Comparison of ENCODE assay signal across 10 cellular contexts in genomic region chr4:176902710-176903323, GRCh38.
A peak's percentile ranks its signal among the peaks of the same experiment; 100 is the strongest.
DNase-seq lines count a peak whose midpoint lies in the region; ATAC-seq, FAIRE-seq and TF ChIP-seq lines count a peak whose summit lies in the region.
"Had no signal": no experiment of that assay in that cellular context is flagged by ENCODE, and none has a peak within 500 bp of the region (broad histone marks: within the 10 kb centered on the region; RNA-seq: fewer than 3 reads in every experiment).

No MANE protein-coding gene starts in this region.

- H3K27me3 ChIP-seq in SJSA1 (replicated peaks): no peaks in the 10 kb centered on the region

- H3K4me3 ChIP-seq in SJSA1 (no peak overlapping the region), skeletal muscle cell (ENCODE audit: low read depth, low read length) (no peak overlapping the region)

- H3K4me1 ChIP-seq in SJSA1 (replicated peaks): peaks cover 37% of the 10 kb centered on the region

- no peak for FAIRE-seq in GM12892 (lab: Jason Lieb, UNC)
- FAIRE-seq: A204.1 had no signal

- ATAC-seq in HG02970 (IDR thresholded peaks at IDR 0.05; ENCODE audit: low FRiP score, unreplicated experiment): peak; percentile 99

- DNase-seq in SIG-M5 treated with dmso at 0.1 percent for 504 hours (lab: John Stamatoyannopoulos, UW; ENCODE audit: unreplicated experiment): peak; percentile 3
- DNase-seq in SIG-M5 (lab: John Stamatoyannopoulos, UW): no peak
- peak in 1 of 2 experiments; percentile 81 for DNase-seq in SJSA1 (ENCODE audit: low read depth in 1 of 2, low spot score in 2 of 2)
- DNase-seq in skeletal muscle cell (ENCODE audit: low read depth): peak; percentile 70
- DNase-seq in NCI-H526 treated with DMSO at 0.1 percent for 48 hours (lab: John Stamatoyannopoulos, UW): no peak
- no peak for DNase-seq in GM12892 (ENCODE audit: insufficient read length)
- no peak for DNase-seq in cortex of kidney (lab: John Stamatoyannopoulos, UW)

- no peaks in the 10 kb centered on the region for H3K36me3 ChIP-seq in SJSA1

- no peak for TF ChIP-seq POLR2A in GM12892 (IDR thresholded peaks at IDR 0.05; ENCODE audit: low read depth, low read length)

- peak overlapping the region; percentile 99 for H3K27ac ChIP-seq in SJSA1
- H3K27ac ChIP-seq: VCaP had no signal

- H3K9me3 ChIP-seq in SJSA1 (replicated peaks): no peaks in the 10 kb centered on the region

Comparison
In these comparisons a context has a peak if more than half of its experiments do, and no peak if none do; other contexts are left out.
1. DNase-seq: peak in SIG-M5 treated with dmso at 0.1 percent for 504 hours (single experiment) and skeletal muscle cell (single experiment); none in SIG-M5 (single experiment), NCI-H526 treated with DMSO at 0.1 percent for 48 hours (single experiment), GM12892 (single experiment) and cortex of kidney (single experiment).